Comparison of ENCODE assay signal across 13 cellular contexts in genomic region chr15:91135201-91136130, GRCh38. TPM values are rescaled to one million over a fixed set of nuclear protein-coding genes. Genes with fewer than 3 reads are reported as not detected.
DNase-seq lines count a peak whose midpoint lies in the region; ATAC-seq and TF ChIP-seq lines count a peak whose summit lies in the region.
"Had no signal": no experiment of that assay in that cellular context is flagged by ENCODE, and none has a peak within 500 bp of the region (broad histone marks: within the 10 kb centered on the region; RNA-seq: fewer than 3 reads in every experiment).

No MANE protein-coding gene starts in this region.

- H3K27me3 Mint-ChIP-seq in endodermal cell (ENCODE audit: insufficient read depth), result no peaks in the 10 kb centered on the region

- peaks cover 4% of the 10 kb centered on the region for H3K27me3 ChIP-seq in endodermal cell (ENCODE audit: control insufficient read depth, insufficient read depth, low read length, poor library complexity, severe bottlenecking)

- H3K36me3 ChIP-seq in endodermal cell (ENCODE audit: control insufficient read depth, insufficient read depth, low read length), result no peaks in the 10 kb centered on the region
- H3K36me3 ChIP-seq: breast epithelium had no signal

- ATAC-seq in GM19023 (IDR thresholded peaks at IDR 0.05; ENCODE audit: unreplicated experiment) (peak; percentile 83), GM21723 (IDR thresholded peaks at IDR 0.05; ENCODE audit: unreplicated experiment) (peak; percentile 92), HG03354 (IDR thresholded peaks at IDR 0.05; ENCODE audit: poor library complexity, severe bottlenecking, unreplicated experiment) (peak; percentile 86)
- ATAC-seq: left lobe of liver had no signal

- no peak overlapping the region for H3K9ac ChIP-seq in endodermal cell (ENCODE audit: extremely low read depth, low read length, poor library complexity, severe bottlenecking)

- H3K27ac ChIP-seq in endodermal cell (ENCODE audit: low read depth, low read length), result no peak overlapping the region
- H3K27ac ChIP-seq: breast epithelium had no signal

- H3K9me3 Mint-ChIP-seq in endodermal cell, result peaks cover 4% of the 10 kb centered on the region

- peak; percentile 6 for DNase-seq in left kidney (ENCODE audit: low read depth, low spot score)
- DNase-seq in NCI-H2107 treated with DMSO at 0.1 percent for 48 hours (lab: John Stamatoyannopoulos, UW; ENCODE audit: unreplicated experiment), result no peak
- no peak for DNase-seq in NCI-H774 (lab: John Stamatoyannopoulos, UW)
- DNase-seq in NCI-H524 treated with DMSO at 0.1 percent for 48 hours (lab: John Stamatoyannopoulos, UW), result no peak
- DNase-seq in endodermal cell, result no peak
- DNase-seq: NCI-H748 treated with DMSO at 0.1 percent for 48 hours; occipital lobe; stimulated activated CD4-positive, alpha-beta T cell treated with anti-CD3 and anti-CD28 coated beads, Interleukin-2, amount 100 ng/mL, for 24 hours had no signal

- H3K4me3 ChIP-seq in endodermal cell (ENCODE audit: low read length), result no peak overlapping the region
- H3K4me3 ChIP-seq: breast epithelium had no signal

- no peaks in the 10 kb centered on the region for H3K36me3 Mint-ChIP-seq in endodermal cell (ENCODE audit: low read depth)

- no peak overlapping the region for H3K27ac Mint-ChIP-seq in endodermal cell

- WGBS in endodermal cell (ENCODE audit: insufficient coverage in 1 of 2, insufficient read length in 1 of 2), 2 experiments, result 92 to 98% methylated on average over 6 to 10 of the region's 10 CpGs

- no peak for TF ChIP-seq CTCF in endodermal cell (conservative IDR thresholded peaks at IDR 0.05)

- H3K9me3 ChIP-seq in endodermal cell (ENCODE audit: control insufficient read depth, low read length), result peaks cover 10% of the 10 kb centered on the region
- H3K9me3 ChIP-seq: breast epithelium had no signal

- H3K4me3 Mint-ChIP-seq in endodermal cell, result no peak overlapping the region

- H3K4me1 Mint-ChIP-seq in endodermal cell, result peaks cover 21% of the 10 kb centered on the region

- peaks cover 12% of the 10 kb centered on the region for H3K4me1 ChIP-seq in endodermal cell (ENCODE audit: control insufficient read depth, insufficient read depth, low read length)
- H3K4me1 ChIP-seq: breast epithelium had no signal

RNA-seq across cellular contexts. Expression of gene SV2B, which starts 35.4 kb away (rescaled TPM):
- total RNA-seq in endodermal cell, result 1 to 10 TPM; 6.5 to 8.8 TPM
- polyA plus RNA-seq in endodermal cell (2013, experiment 1 of 2), result 0.18 TPM
- 0.17 TPM for polyA plus RNA-seq in endodermal cell (2013, experiment 2 of 2)
